Comparison of ENCODE assay signal across 11 cellular contexts in genomic region chr4:126086041-126086440, GRCh38.
"Had no signal": no experiment of that assay in that cellular context is flagged by ENCODE, and none has a peak within 500 bp of the region (broad histone marks: within the 10 kb centered on the region; RNA-seq: fewer than 3 reads in every experiment).

No MANE protein-coding gene starts in this region.

- H3K4me3 ChIP-seq: GM23248, GM23338, HAP-1 had no signal

- H2AFZ ChIP-seq: GM23248, GM23338 had no signal

- H3K9me3 ChIP-seq: HAP-1 had no signal

- H3K27ac ChIP-seq: GM23248 had no signal

- FAIRE-seq: H1, H54 had no signal

- ATAC-seq: GM23338, HCT116 had no signal

- H3K4me1 ChIP-seq: HAP-1 had no signal

- H3K9ac ChIP-seq: GM23248 had no signal

- H3K4me2 ChIP-seq: GM23338 had no signal

- H3K36me3 ChIP-seq: HAP-1 had no signal

- DNase-seq: GM23248, GOT3, H7, H9, HCEC 1CT, HFFc6 had no signal
